ENCODE assay signal across 8 cellular contexts in genomic region chr18:77067315-77068061, GRCh38.
A peak's percentile ranks its signal among the peaks of the same experiment; 100 is the strongest.
DNase-seq lines count a peak whose midpoint lies in the region; ATAC-seq and TF ChIP-seq lines count a peak whose summit lies in the region.

No MANE protein-coding gene starts in this region.

- intact Hi-C loops in Right ventricle myocardium superior (cut with DNase I): no loop called here
- intact Hi-C loops in gastrocnemius medialis (cut with DNase I; ENCODE audit: low total_unique reads): loop anchor here (10.0 kb wide), 1 partner anchor 573 kb away; the partner anchor contains the start of gene ZNF516

- peak overlapping the region; percentile 27 for H3K4me3 ChIP-seq in CD8-positive, alpha-beta memory T cell (ENCODE audit: low read length)
- no peak overlapping the region for H3K4me3 ChIP-seq in gastrocnemius medialis
- no peak overlapping the region for H3K4me3 ChIP-seq in HAP-1

- H3K4me1 Mint-ChIP-seq in CD8-positive, alpha-beta memory T cell: peaks cover 99 to 100% (median 100%) of the 10 kb centered on the region in 3 donors

- H3K9me3 Mint-ChIP-seq in CD8-positive, alpha-beta memory T cell: no peaks in the 10 kb centered on the region

- H3K36me3 ChIP-seq in CD8-positive, alpha-beta memory T cell (ENCODE audit: insufficient read depth, low read length): peaks cover 4% of the 10 kb centered on the region
- H3K36me3 ChIP-seq in gastrocnemius medialis: no peaks in the 10 kb centered on the region
- no peaks in the 10 kb centered on the region for H3K36me3 ChIP-seq in HAP-1 (replicated peaks)

- POLR2A ChIA-PET in CD8-positive, alpha-beta memory T cell (lab: Charles Lee): interaction anchor here (0.6 to 3.3 kb wide), 8 partner anchors 13 to 418 kb away, joined by 3 to 22 read pairs (median 4); no protein-coding TSS in a partner anchor

- DNase-seq in CD8-positive, alpha-beta memory T cell: peak in 4 of 5 donors; percentile 53 to 80 (median 63)
- DNase-seq in activated effector memory CD4-positive, alpha-beta T cell treated with Interleukin-2 at 50 U/mL for 16 hours: peak; percentile 64
- DNase-seq in Right ventricle myocardium superior: peak; percentile 79
- DNase-seq in gastrocnemius medialis: peak; percentile 68 to 74
- DNase-seq in HAP-1 (ENCODE audit: low spot score in 2 of 2): no peak
- DNase-seq in LoVo (ENCODE audit: low spot score): no peak

- no peaks in the 10 kb centered on the region for H3K27me3 ChIP-seq in CD8-positive, alpha-beta memory T cell (ENCODE audit: insufficient read depth, low read length, poor library complexity, severe bottlenecking)
- H3K27me3 ChIP-seq in gastrocnemius medialis (no peaks in the 10 kb centered on the region), HAP-1 (ENCODE audit: low read depth) (no peaks in the 10 kb centered on the region)

- H3K36me3 Mint-ChIP-seq in CD8-positive, alpha-beta memory T cell: peaks cover 6 to 55% (median 19%) of the 10 kb centered on the region in 3 donors

- no peaks in the 10 kb centered on the region for H3K9me3 ChIP-seq in CD8-positive, alpha-beta memory T cell (ENCODE audit: low read length)
- H3K9me3 ChIP-seq in gastrocnemius medialis (no peaks in the 10 kb centered on the region), HAP-1 (no peaks in the 10 kb centered on the region)

- in situ Hi-C loops in gastrocnemius medialis (cut with MboI; ENCODE audit: low sequenced_read_pairs in 4 of 4): loop anchor here in 2 of 4 donors (5.0 to 25.0 kb wide), 3 partner anchors 67 to 145 kb away; partner anchors contain the start of gene MBP (in 1 of the 2)
- in situ Hi-C loops in HAP-1 (cut with MboI; ENCODE audit: low sequenced_read_pairs): no loop called here

- peaks cover 100% of the 10 kb centered on the region for H3K4me1 ChIP-seq in CD8-positive, alpha-beta memory T cell (ENCODE audit: insufficient read depth, low read length)
- H3K4me1 ChIP-seq in gastrocnemius medialis (peaks cover 40 to 45% of the 10 kb centered on the region in 2 donors), HAP-1 (no peaks in the 10 kb centered on the region)

- peak; percentile 35 for ATAC-seq in HG02571 (IDR thresholded peaks at IDR 0.05; ENCODE audit: unreplicated experiment)
- peak; percentile 67 for ATAC-seq in Right ventricle myocardium superior (ENCODE audit: poor library complexity)
- ATAC-seq in gastrocnemius medialis: peak; percentile 83

- TF ChIP-seq POLR2A in gastrocnemius medialis (IDR thresholded peaks at IDR 0.05): peak; percentile 55 to 69

- CTCF ChIA-PET in CD8-positive, alpha-beta memory T cell (lab: Charles Lee): interaction anchor here (0.7 to 5.4 kb wide), 11 partner anchors 12 to 135 kb away, joined by 3 to 38 read pairs (median 4); no protein-coding TSS in a partner anchor

- peak overlapping the region; percentile 71 to 87 (median 79) for H3K4me3 Mint-ChIP-seq in CD8-positive, alpha-beta memory T cell

- peak in 2 of 5 experiments; percentile 17 to 31 for TF ChIP-seq CTCF in gastrocnemius medialis (IDR thresholded peaks at IDR 0.05 in 4 of 5, conservative IDR thresholded peaks at IDR 0.05 in 1 of 5)

- peaks cover 0 to 2% of the 10 kb centered on the region in 2 donors for H3K27me3 Mint-ChIP-seq in CD8-positive, alpha-beta memory T cell

- H3K27ac ChIP-seq in CD8-positive, alpha-beta memory T cell (ENCODE audit: low read depth, low read length): peak overlapping the region; percentile 62
- peak overlapping the region; percentile 62 to 81 (median 76) for H3K27ac ChIP-seq in gastrocnemius medialis

- H3K27ac Mint-ChIP-seq in CD8-positive, alpha-beta memory T cell: peak overlapping the region; percentile 93 to 98 (median 97)

TF ChIP-seq in PFSK-1, 5 proteins besides CTCF, POLR2A, EP300 and RAD21:
- TF ChIP-seq REST (IDR thresholded peaks at IDR 0.05; ENCODE audit: insufficient read depth in 1 of 2, low read depth in 2 of 2, low read length in 2 of 2) (peak; percentile 62 to 79; a peak in 3 of 4 replicates), FOXP2 (optimal IDR thresholded peaks at IDR 0.05; ENCODE audit: borderline replicate concordance, extremely low read depth, extremely low read length, insufficient read depth) (no peak), TAF1 (IDR thresholded peaks at IDR 0.05; ENCODE audit: borderline replicate concordance, insufficient read depth, low read length) (no peak)

Comparison
In these comparisons a context has a peak if more than half of its experiments do, and no peak if none do; other contexts are left out.
1. DNase-seq: peak in CD8-positive, alpha-beta memory T cell (4 of 5), activated effector memory CD4-positive, alpha-beta T cell treated with Interleukin-2 at 50 U/mL for 16 hours (single experiment), Right ventricle myocardium superior (single experiment) and gastrocnemius medialis (2 of 2); none in HAP-1 (0 of 2) and LoVo (single experiment).
2. Peak in every context shown above with its lines, with median percentiles within 50 percentile points of each other: ATAC-seq.